ENCODE assay signal across 18 cellular contexts in the genomic region with DNA sequence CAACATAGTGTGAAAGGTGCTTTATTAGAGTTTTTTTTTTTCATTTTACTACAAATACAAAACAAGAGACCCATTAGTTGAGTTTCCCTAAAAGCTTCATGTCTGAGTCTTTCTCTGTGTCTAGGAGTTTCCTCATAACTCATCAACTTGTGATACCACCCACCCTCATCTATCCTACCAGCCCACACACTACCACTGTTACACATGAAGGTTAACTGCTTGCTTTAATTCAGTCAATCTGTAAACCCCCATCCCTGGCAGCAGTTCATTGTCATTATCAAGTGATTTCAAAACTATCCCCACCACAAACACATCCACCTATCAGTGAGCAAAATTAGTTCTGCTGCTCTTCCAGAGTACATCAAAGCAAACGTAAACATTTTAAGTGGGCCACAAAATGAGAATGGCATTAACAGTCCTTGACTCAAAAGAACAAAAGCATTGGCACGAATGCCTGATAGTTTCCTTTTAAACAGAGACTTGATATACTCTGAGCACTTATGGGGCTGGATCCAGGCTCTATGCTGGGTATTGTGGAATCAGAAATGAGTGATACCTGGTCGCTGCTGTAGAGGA.
"Had no signal": no experiment of that assay in that cellular context is flagged by ENCODE, and none has a peak within 500 bp of the region (broad histone marks: within the 10 kb centered on the region; RNA-seq: fewer than 3 reads in every experiment).

No MANE protein-coding gene starts in this region.

- H3K36me3 ChIP-seq: ovary, right lobe of liver, suprapubic skin, transverse colon, uterus had no signal

- H3K9me3 ChIP-seq: right lobe of liver, suprapubic skin, transverse colon, uterus had no signal

- DNase-seq: activated CD4-positive, alpha-beta T cell treated with anti-CD3 and anti-CD28 coated beads, Interleukin-2, amount 10 ng/mL, durations not matched to agents 24 days and 14 days; activated CD8-positive, alpha-beta T cell treated with anti-CD3 and anti-CD28 coated beads for 36 hours; activated naive CD4-positive, alpha-beta T cell treated with Interleukin-2 at 50 U/mL for 16 hours; activated naive CD8-positive, alpha-beta T cell treated with anti-CD3 and anti-CD28 coated beads, Interleukin-2, amount 10 ng/mL, durations not matched to agents 7 days and 5 days; activated T-cell treated with anti-CD3 and anti-CD28 coated beads, Interleukin-2, amount 50 U/mL, for 24 hours; foreskin keratinocyte; left cardiac atrium; mesendoderm; naive thymus-derived CD8-positive, alpha-beta T cell; ovary; right lobe of liver; small intestine; stimulated activated CD4-positive, alpha-beta T cell treated with anti-CD3 and anti-CD28 coated beads, Interleukin-4, amount 100 ng/mL, for 1 hour; stimulated activated naive CD8-positive, alpha-beta T cell treated with anti-CD3 and anti-CD28 coated beads, Interleukin-15, amount 100 ng/mL, for 72 hours; transverse colon; uterus had no signal

- H3K4me1 ChIP-seq: foreskin keratinocyte, right lobe of liver, suprapubic skin, transverse colon, uterus had no signal

- H3K27ac ChIP-seq: foreskin keratinocyte, hepatocyte, ovary, right lobe of liver, suprapubic skin, transverse colon, uterus had no signal

- H3K4me3 ChIP-seq: hepatocyte, ovary, right lobe of liver, suprapubic skin, transverse colon, uterus had no signal

- ATAC-seq: activated CD8-positive, alpha-beta T cell treated with anti-CD3 and anti-CD28 coated beads for 36 hours; foreskin keratinocyte; left cardiac atrium; naive thymus-derived CD8-positive, alpha-beta T cell; right lobe of liver; stimulated activated naive CD8-positive, alpha-beta T cell treated with anti-CD3 and anti-CD28 coated beads, Interleukin-15, amount 100 ng/mL, for 72 hours had no signal
